8 cellular contexts compared by ENCODE assay signal in genomic region chr15:78873796-78874761, GRCh38. TPM values are rescaled to one million over a fixed set of nuclear protein-coding genes. Genes with fewer than 3 reads are reported as not detected.
DNase-seq lines count a peak whose midpoint lies in the region; ATAC-seq and TF ChIP-seq lines count a peak whose summit lies in the region.

No MANE protein-coding gene starts in this region.

- intact Hi-C loops in spleen (cut with DNase I; ENCODE audit: low total_unique reads), result no loop called here

- H3K36me3 ChIP-seq in OCI-LY1 (ENCODE audit: insufficient read depth, low read length), result peaks cover 10% of the 10 kb centered on the region; the same call in 1 of the 2 replicates
- no peaks in the 10 kb centered on the region for H3K36me3 ChIP-seq in adipocyte (ENCODE audit: control insufficient read depth, insufficient read depth, low read length, severe bottlenecking)
- peaks cover 20% of the 10 kb centered on the region; the same call in 1 of the 2 replicates for H3K36me3 ChIP-seq in iPS-20b (ENCODE audit: insufficient read depth, low read depth, low read length)
- peaks cover 0 to 7% (median 0%) of the 10 kb centered on the region in 6 donors for H3K36me3 ChIP-seq in spleen

- no peak overlapping the region for H2AFZ ChIP-seq in OCI-LY1 (ENCODE audit: low read length)

- H3K27ac ChIP-seq in OCI-LY1 (ENCODE audit: low read depth, low read length, poor library complexity, severe bottlenecking) (peak overlapping the region; percentile 94), iPS-20b (ENCODE audit: low read length) (peak overlapping the region; percentile 99), spleen (peak overlapping the region; percentile 98 to 100 (median 100))

- no peak for TF ChIP-seq POLR2A in spleen (IDR thresholded peaks at IDR 0.05)

- H3K9ac ChIP-seq in OCI-LY1 (ENCODE audit: low read length) (peak overlapping the region; percentile 90), adipocyte (ENCODE audit: low read length) (peak overlapping the region; percentile 100), iPS-20b (ENCODE audit: low read depth, low read length) (peak overlapping the region; percentile 100)

- peak; percentile 44 for DNase-seq in DMS53 (lab: John Stamatoyannopoulos, UW)
- DNase-seq in DMS53 treated with DMSO at 0.1 percent for 48 hours (lab: John Stamatoyannopoulos, UW; ENCODE audit: unreplicated experiment), result no peak
- DNase-seq in adipocyte (ENCODE audit: low read depth), result peak; percentile 60
- peak; percentile 81 for DNase-seq in spleen
- no peak for DNase-seq in AG20443 (ENCODE audit: low spot score)

- no peaks in the 10 kb centered on the region for H3K9me3 ChIP-seq in OCI-LY1 (ENCODE audit: low read length)
- H3K9me3 ChIP-seq in adipocyte (ENCODE audit: control insufficient read depth, low read length), result no peaks in the 10 kb centered on the region
- H3K9me3 ChIP-seq in iPS-20b (ENCODE audit: insufficient read depth, low read depth, low read length), result no peaks in the 10 kb centered on the region
- H3K9me3 ChIP-seq in spleen, result no peaks in the 10 kb centered on the region

- no peak for ATAC-seq in GM19324 (IDR thresholded peaks at IDR 0.05; ENCODE audit: low FRiP score, unreplicated experiment)

- 0 to 1% (median 0%) methylated on average over 38 of the region's 38 CpGs for WGBS in spleen, 5 donors

- H3K4me3 ChIP-seq in OCI-LY1 (ENCODE audit: low read depth, low read length, poor library complexity, severe bottlenecking), result peak overlapping the region; percentile 86
- peak overlapping the region; percentile 100 for H3K4me3 ChIP-seq in adipocyte (ENCODE audit: low read length)
- peak overlapping the region; percentile 84 for H3K4me3 ChIP-seq in iPS-20b (ENCODE audit: low read length)
- H3K4me3 ChIP-seq in spleen, result peak overlapping the region; percentile 67 to 89 (median 80)

- peaks cover 52% of the 10 kb centered on the region for H3K4me1 ChIP-seq in OCI-LY1 (ENCODE audit: insufficient read depth, low read length, severe bottlenecking)
- H3K4me1 ChIP-seq in adipocyte (ENCODE audit: control insufficient read depth, insufficient read depth, low read length), result peaks cover 40% of the 10 kb centered on the region
- peaks cover 13% of the 10 kb centered on the region; the same call in 1 of the 2 replicates for H3K4me1 ChIP-seq in iPS-20b (ENCODE audit: insufficient read depth, low read length)
- H3K4me1 ChIP-seq in spleen, result peaks cover 35 to 66% (median 51%) of the 10 kb centered on the region in 6 donors

- TF ChIP-seq CTCF in OCI-LY1 (IDR thresholded peaks at IDR 0.05; ENCODE audit: low read length) (peak; percentile 7; the same call in 1 of the 2 replicates), spleen (IDR thresholded peaks at IDR 0.05 in 8 of 11, conservative IDR thresholded peaks at IDR 0.05 in 3 of 11) (no peak)

- peak overlapping the region; percentile 96 for H3K4me2 ChIP-seq in OCI-LY1 (ENCODE audit: low read length)

- H4K20me1 ChIP-seq in OCI-LY1 (ENCODE audit: insufficient read depth, low read length), result peaks cover 14% of the 10 kb centered on the region

- H3K27me3 ChIP-seq in OCI-LY1 (ENCODE audit: insufficient read depth, low read length), result no peaks in the 10 kb centered on the region
- no peaks in the 10 kb centered on the region for H3K27me3 ChIP-seq in adipocyte (replicated peaks; ENCODE audit: control insufficient read depth, insufficient read depth, low read length)
- H3K27me3 ChIP-seq in iPS-20b (ENCODE audit: insufficient read depth, low read length), result no peaks in the 10 kb centered on the region
- H3K27me3 ChIP-seq in spleen (replicated peaks in 1 of 7), result no peaks in the 10 kb centered on the region

- H3K9me2 ChIP-seq in OCI-LY1 (ENCODE audit: low read depth, low read length), result no peaks in the 10 kb centered on the region

- H3K79me2 ChIP-seq in OCI-LY1 (ENCODE audit: insufficient read depth, low read length), result peaks cover 56% of the 10 kb centered on the region

- no peaks in the 10 kb centered on the region for H3F3A ChIP-seq in OCI-LY1 (ENCODE audit: insufficient read depth, low read length)

RNA-seq across cellular contexts. Expression of gene MORF4L1, which starts 1.4 kb away (rescaled TPM):
- 100 to 1,000 TPM; 191 to 271 (median 234) TPM for total RNA-seq in spleen
- polyA plus RNA-seq in spleen, result 100 to 1,000 TPM; 105 to 194 (median 154) TPM

Comparison
In these comparisons a context has a peak if more than half of its experiments do, and no peak if none do; other contexts are left out.
1. DNase-seq: peak in DMS53 (single experiment), adipocyte (single experiment) and spleen (single experiment); none in DMS53 treated with DMSO at 0.1 percent for 48 hours (single experiment) and AG20443 (single experiment).
2. Peak in every context shown above with its lines, with median percentiles within 50 percentile points of each other: H3K27ac ChIP-seq, H3K4me3 ChIP-seq and H3K9ac ChIP-seq.